Comparison of ENCODE assay signal across 14 cellular contexts in the genomic region with DNA sequence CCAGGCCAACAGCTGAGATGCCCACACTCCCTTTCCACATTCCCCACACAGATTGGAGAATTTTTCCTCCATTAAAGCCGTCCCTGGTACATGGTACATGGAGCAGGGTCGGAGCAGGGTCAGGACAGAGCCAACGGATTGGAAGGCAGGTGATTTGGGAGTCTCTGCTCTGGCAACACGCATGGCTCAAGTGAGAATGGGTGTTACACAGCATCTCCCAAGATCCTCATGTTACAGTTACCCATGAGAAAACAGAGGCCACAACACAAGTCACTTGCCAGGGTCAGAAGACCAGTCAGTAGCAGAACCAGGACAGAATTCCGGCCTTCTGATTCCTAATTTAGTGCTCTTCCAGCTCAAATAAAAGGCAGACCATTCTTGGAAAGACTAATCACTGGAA. TPM values are rescaled to one million over a fixed set of nuclear protein-coding genes. Genes with fewer than 3 reads are reported as not detected.
DNase-seq lines count a peak whose midpoint lies in the region; ATAC-seq and TF ChIP-seq lines count a peak whose summit lies in the region.
"Had no signal": no experiment of that assay in that cellular context is flagged by ENCODE, and none has a peak within 500 bp of the region (broad histone marks: within the 10 kb centered on the region; RNA-seq: fewer than 3 reads in every experiment).

No MANE protein-coding gene starts in this region.

- H3K9me3 Mint-ChIP-seq in activated CD8-positive, alpha-beta T cell treated with anti-CD3 and anti-CD28 coated beads, Interleukin-2, amount 10 ng/mL, durations not matched to agents 7 days and 5 days (ENCODE audit: insufficient read depth): no peaks in the 10 kb centered on the region
- H3K9me3 Mint-ChIP-seq in activated CD8-positive, alpha-beta T cell treated with anti-CD3 and anti-CD28 coated beads for 36 hours: no peaks in the 10 kb centered on the region

- intact Hi-C loops in activated CD8-positive, alpha-beta T cell treated with anti-CD3 and anti-CD28 coated beads for 36 hours (cut with micrococcal nuclease): no loop called here

- no peak for TF ChIP-seq CTCF in activated CD8-positive, alpha-beta T cell treated with anti-CD3 and anti-CD28 coated beads for 36 hours (IDR thresholded peaks at IDR 0.05)
- no peak for TF ChIP-seq CTCF in parathyroid adenoma (IDR thresholded peaks at IDR 0.05)

- H3K27me3 Mint-ChIP-seq in activated CD8-positive, alpha-beta T cell treated with anti-CD3 and anti-CD28 coated beads, Interleukin-2, amount 10 ng/mL, durations not matched to agents 7 days and 5 days (ENCODE audit: low read depth): no peaks in the 10 kb centered on the region
- H3K27me3 Mint-ChIP-seq in activated CD8-positive, alpha-beta T cell treated with anti-CD3 and anti-CD28 coated beads for 36 hours: no peaks in the 10 kb centered on the region

- no peak for ATAC-seq in activated CD8-positive, alpha-beta T cell treated with anti-CD3 and anti-CD28 coated beads, Interleukin-2, amount 10 ng/mL, durations not matched to agents 7 days and 5 days
- ATAC-seq in activated CD8-positive, alpha-beta T cell treated with anti-CD3 and anti-CD28 coated beads for 36 hours: no peak
- ATAC-seq: GM12878 had no signal

- H3K27ac Mint-ChIP-seq in activated CD8-positive, alpha-beta T cell treated with anti-CD3 and anti-CD28 coated beads, Interleukin-2, amount 10 ng/mL, durations not matched to agents 7 days and 5 days: peak overlapping the region; percentile 10
- H3K27ac Mint-ChIP-seq in activated CD8-positive, alpha-beta T cell treated with anti-CD3 and anti-CD28 coated beads for 36 hours: no peak overlapping the region

- H3K9me3 ChIP-seq in parathyroid adenoma (ENCODE audit: control insufficient read depth, low read length): no peaks in the 10 kb centered on the region

- H3K4me1 ChIP-seq in parathyroid adenoma (no peaks in the 10 kb centered on the region), urinary bladder (ENCODE audit: insufficient read depth) (no peaks in the 10 kb centered on the region)

- no peak overlapping the region for H3K9ac ChIP-seq in parathyroid adenoma

- no peaks in the 10 kb centered on the region for H3K36me3 ChIP-seq in parathyroid adenoma (ENCODE audit: control insufficient read depth, insufficient read depth, low read length)
- H3K36me3 ChIP-seq in urinary bladder (ENCODE audit: insufficient read depth): no peaks in the 10 kb centered on the region

- DNase-seq in activated CD8-positive, alpha-beta T cell treated with anti-CD3 and anti-CD28 coated beads, Interleukin-2, amount 10 ng/mL, durations not matched to agents 7 days and 5 days: no peak
- DNase-seq in activated CD8-positive, alpha-beta T cell treated with anti-CD3 and anti-CD28 coated beads for 36 hours: no peak
- DNase-seq in foreskin melanocyte (peak; percentile 23), NCI-H187 (lab: John Stamatoyannopoulos, UW) (no peak), D341Med (ENCODE audit: low spot score) (no peak), cerebellum (ENCODE audit: low spot score) (no peak)
- DNase-seq: 8988T; activated CD8-positive, alpha-beta memory T cell treated with anti-CD3 and anti-CD28 coated beads, Interleukin-2, amount 50 U/mL, for 4 hours; NCI-H2171 had no signal

- CTCF ChIA-PET in activated CD8-positive, alpha-beta T cell treated with anti-CD3 and anti-CD28 coated beads, Interleukin-2, amount 10 ng/mL, durations not matched to agents 7 days and 5 days (lab: Charles Lee): no interaction called here
- CTCF ChIA-PET in activated CD8-positive, alpha-beta T cell treated with anti-CD3 and anti-CD28 coated beads for 36 hours (lab: Charles Lee): no interaction called here

- H3K4me1 Mint-ChIP-seq in activated CD8-positive, alpha-beta T cell treated with anti-CD3 and anti-CD28 coated beads, Interleukin-2, amount 10 ng/mL, durations not matched to agents 7 days and 5 days (ENCODE audit: low read depth): no peaks in the 10 kb centered on the region
- no peaks in the 10 kb centered on the region for H3K4me1 Mint-ChIP-seq in activated CD8-positive, alpha-beta T cell treated with anti-CD3 and anti-CD28 coated beads for 36 hours (ENCODE audit: low read depth)

- H3K4me3 ChIP-seq in parathyroid adenoma (ENCODE audit: low read depth, low read length) (no peak overlapping the region), urinary bladder (ENCODE audit: low read depth, low read length) (no peak overlapping the region)
- H3K4me3 ChIP-seq: cardiac muscle cell, GM12878 had no signal

- H3K27ac ChIP-seq in parathyroid adenoma (peak overlapping the region; percentile 29), urinary bladder (ENCODE audit: low read depth) (peak overlapping the region; percentile 12)
- H3K27ac ChIP-seq: cardiac muscle cell had no signal

- H2AFZ ChIP-seq in parathyroid adenoma: no peak overlapping the region

- no peak overlapping the region for H3K4me2 ChIP-seq in parathyroid adenoma (ENCODE audit: low read length)

- H3K79me2 ChIP-seq in parathyroid adenoma: no peaks in the 10 kb centered on the region

- 69% methylated on average over 5 of the region's 5 CpGs for WGBS in urinary bladder

- peaks cover 14% of the 10 kb centered on the region for H3K36me3 Mint-ChIP-seq in activated CD8-positive, alpha-beta T cell treated with anti-CD3 and anti-CD28 coated beads, Interleukin-2, amount 10 ng/mL, durations not matched to agents 7 days and 5 days (ENCODE audit: low read depth)
- no peaks in the 10 kb centered on the region for H3K36me3 Mint-ChIP-seq in activated CD8-positive, alpha-beta T cell treated with anti-CD3 and anti-CD28 coated beads for 36 hours (ENCODE audit: low read depth)

- no peaks in the 10 kb centered on the region for H3K27me3 ChIP-seq in parathyroid adenoma (ENCODE audit: control insufficient read depth, insufficient read depth, low read length)
- H3K27me3 ChIP-seq: cardiac muscle cell had no signal

- POLR2A ChIA-PET in activated CD8-positive, alpha-beta T cell treated with anti-CD3 and anti-CD28 coated beads, Interleukin-2, amount 10 ng/mL, durations not matched to agents 7 days and 5 days (lab: Charles Lee): no interaction called here
- POLR2A ChIA-PET in activated CD8-positive, alpha-beta T cell treated with anti-CD3 and anti-CD28 coated beads for 36 hours (lab: Charles Lee): interaction anchor here (0.9 kb wide), 1 partner anchor 10 kb away, joined by 3 read pairs; the partner anchor contains the start of gene ZNF408

- H3K4me3 Mint-ChIP-seq in activated CD8-positive, alpha-beta T cell treated with anti-CD3 and anti-CD28 coated beads, Interleukin-2, amount 10 ng/mL, durations not matched to agents 7 days and 5 days: no peak overlapping the region
- H3K4me3 Mint-ChIP-seq in activated CD8-positive, alpha-beta T cell treated with anti-CD3 and anti-CD28 coated beads for 36 hours: no peak overlapping the region

RNA-seq across cellular contexts. Expression of gene F2, which starts 7.7 kb away (rescaled TPM):
- under 1 TPM in 1 of 2 experiments, not detected in 1; 0.16 TPM for total RNA-seq in activated CD8-positive, alpha-beta T cell treated with anti-CD3 and anti-CD28 coated beads, Interleukin-2, amount 10 ng/mL, durations not matched to agents 7 days and 5 days
- total RNA-seq in activated CD8-positive, alpha-beta T cell treated with anti-CD3 and anti-CD28 coated beads for 36 hours: not detected
- total RNA-seq in urinary bladder: not detected
- polyA plus RNA-seq in urinary bladder: 0.84 TPM
- total RNA-seq in cerebellum: 0.18 TPM
- total RNA-seq: cardiac muscle cell, frontal cortex had no signal
- polyA plus RNA-seq: GM12878 had no signal

RNA-seq across cellular contexts. Expression of gene ZNF408, which starts 10.5 kb away (rescaled TPM):
- total RNA-seq in activated CD8-positive, alpha-beta T cell treated with anti-CD3 and anti-CD28 coated beads, Interleukin-2, amount 10 ng/mL, durations not matched to agents 7 days and 5 days: 10 to 100 TPM; 15.8 to 16.1 TPM
- 1 to 10 TPM; 9.2 to 9.7 TPM for total RNA-seq in activated CD8-positive, alpha-beta T cell treated with anti-CD3 and anti-CD28 coated beads for 36 hours
- total RNA-seq in urinary bladder (3.1 TPM), cerebellum (4.5 TPM)
- 10.3 TPM for polyA plus RNA-seq in urinary bladder

RNA-seq across cellular contexts. Expression of gene ARHGAP1, which starts 10.9 kb away (rescaled TPM):
- 10 to 100 TPM; 69.1 to 71.3 TPM for total RNA-seq in activated CD8-positive, alpha-beta T cell treated with anti-CD3 and anti-CD28 coated beads, Interleukin-2, amount 10 ng/mL, durations not matched to agents 7 days and 5 days
- 10 to 100 TPM; 32.7 to 34.5 TPM for total RNA-seq in activated CD8-positive, alpha-beta T cell treated with anti-CD3 and anti-CD28 coated beads for 36 hours
- total RNA-seq in urinary bladder: 41.8 TPM
- 128 TPM for polyA plus RNA-seq in urinary bladder
- 21.1 TPM for total RNA-seq in cerebellum
